ENCODE assay signal across 11 cellular contexts in the genomic region with DNA sequence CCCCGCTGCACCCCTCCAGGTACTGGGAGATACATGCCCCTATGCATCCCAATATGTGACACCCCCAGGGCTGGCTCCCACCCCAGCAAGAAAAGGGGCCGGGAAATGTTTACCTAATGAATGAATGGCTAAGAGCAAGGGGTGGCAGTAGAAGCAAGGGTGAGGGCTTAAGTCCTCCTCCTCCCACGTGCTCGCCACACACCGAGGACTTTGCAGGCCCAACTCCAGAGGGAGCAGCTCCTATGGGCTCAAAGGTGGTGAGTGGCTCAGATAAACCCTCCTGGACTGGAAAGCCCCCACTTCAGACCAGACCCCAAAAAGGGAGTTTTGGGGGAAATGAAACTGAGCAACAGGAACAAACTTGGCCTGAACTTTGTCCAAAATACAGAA. TPM values are rescaled to one million over a fixed set of nuclear protein-coding genes. Genes with fewer than 3 reads are reported as not detected.
A peak's percentile ranks its signal among the peaks of the same experiment; 100 is the strongest.
DNase-seq lines count a peak whose midpoint lies in the region; ATAC-seq, FAIRE-seq and TF ChIP-seq lines count a peak whose summit lies in the region.
"Had no signal": no experiment of that assay in that cellular context is flagged by ENCODE, and none has a peak within 500 bp of the region (broad histone marks: within the 10 kb centered on the region; RNA-seq: fewer than 3 reads in every experiment).

No MANE protein-coding gene starts in this region.

- no peaks in the 10 kb centered on the region for H3K4me1 Mint-ChIP-seq in CD4-positive, CD25-positive, alpha-beta regulatory T cell

- H3K27me3 ChIP-seq in CD4-positive, CD25-positive, alpha-beta regulatory T cell (ENCODE audit: control insufficient read depth, insufficient read depth, low read length): no peaks in the 10 kb centered on the region
- no peaks in the 10 kb centered on the region for H3K27me3 ChIP-seq in OCI-LY3 (ENCODE audit: low read depth, low read length)
- H3K27me3 ChIP-seq in right cardiac atrium (ENCODE audit: control insufficient read depth, insufficient read depth): no peaks in the 10 kb centered on the region

- peak overlapping the region; percentile 94 for H3K4me2 ChIP-seq in OCI-LY3 (ENCODE audit: low read length)

- no peak for FAIRE-seq in H54 (lab: Jason Lieb, UNC)
- FAIRE-seq: astrocyte had no signal

- no peaks in the 10 kb centered on the region for H3K36me3 Mint-ChIP-seq in CD4-positive, CD25-positive, alpha-beta regulatory T cell
- H3K36me3 Mint-ChIP-seq: CD8-positive, alpha-beta memory T cell; type B pancreatic cell had no signal

- H3K36me3 ChIP-seq in CD4-positive, CD25-positive, alpha-beta regulatory T cell (ENCODE audit: control insufficient read depth, insufficient read depth, low read length): no peaks in the 10 kb centered on the region
- H3K36me3 ChIP-seq in OCI-LY3 (replicated peaks; ENCODE audit: low read depth, low read length): peaks cover 7% of the 10 kb centered on the region

- ATAC-seq in CD4-positive, CD25-positive, alpha-beta regulatory T cell (ENCODE audit: low read depth in 2 of 2): peak; percentile 28 to 39
- peak; percentile 36 for ATAC-seq in GM21717 (IDR thresholded peaks at IDR 0.05; ENCODE audit: unreplicated experiment)
- ATAC-seq in left lobe of liver: peak; percentile 32
- ATAC-seq in GM19467 (IDR thresholded peaks at IDR 0.05; ENCODE audit: unreplicated experiment): no peak
- ATAC-seq in right cardiac atrium: no peak

- H3K27ac Mint-ChIP-seq in CD4-positive, CD25-positive, alpha-beta regulatory T cell: no peak overlapping the region
- H3K27ac Mint-ChIP-seq: CD8-positive, alpha-beta memory T cell; type B pancreatic cell had no signal

- peak overlapping the region; percentile 74 for H3K9ac ChIP-seq in OCI-LY3 (ENCODE audit: low read length)

- TF ChIP-seq POLR2A in H54 (IDR thresholded peaks at IDR 0.05; ENCODE audit: low read depth, low read length): no peak

- H3K9me3 Mint-ChIP-seq in CD4-positive, CD25-positive, alpha-beta regulatory T cell: peaks cover 0 to 2% (median 0%) of the 10 kb centered on the region in 7 donors
- H3K9me3 Mint-ChIP-seq: CD8-positive, alpha-beta memory T cell; type B pancreatic cell had no signal

- H3K27me3 Mint-ChIP-seq in CD4-positive, CD25-positive, alpha-beta regulatory T cell: peaks cover 20% of the 10 kb centered on the region

- H3K9me3 ChIP-seq in CD4-positive, CD25-positive, alpha-beta regulatory T cell (ENCODE audit: control insufficient read depth in 2 of 2, low read length in 2 of 2): no peaks in the 10 kb centered on the region
- no peaks in the 10 kb centered on the region for H3K9me3 ChIP-seq in OCI-LY3 (ENCODE audit: insufficient read depth, low read length)
- no peaks in the 10 kb centered on the region for H3K9me3 ChIP-seq in right cardiac atrium (ENCODE audit: control insufficient read depth, low read length)

- no peaks in the 10 kb centered on the region for H3K4me1 ChIP-seq in CD4-positive, CD25-positive, alpha-beta regulatory T cell (ENCODE audit: control insufficient read depth, insufficient read depth, low read length, poor library complexity, severe bottlenecking)
- H3K4me1 ChIP-seq in OCI-LY3 (ENCODE audit: low read length) (peaks cover 83% of the 10 kb centered on the region), right cardiac atrium (ENCODE audit: control insufficient read depth, insufficient read depth, low read length) (peaks cover 7% of the 10 kb centered on the region)

- H3K79me2 ChIP-seq in OCI-LY3 (ENCODE audit: low read length): peaks cover 49% of the 10 kb centered on the region

- intact Hi-C loops in right cardiac atrium (cut with DNase I): no loop called here

- TF ChIP-seq CTCF in OCI-LY3 (IDR thresholded peaks at IDR 0.05; ENCODE audit: low read depth, low read length): peak; percentile 46

- no peak overlapping the region for H2AFZ ChIP-seq in OCI-LY3 (ENCODE audit: low read depth, low read length)

- no peaks in the 10 kb centered on the region for H4K20me1 ChIP-seq in OCI-LY3 (ENCODE audit: insufficient read depth, low read length)

- no peak overlapping the region for H3K4me3 Mint-ChIP-seq in CD4-positive, CD25-positive, alpha-beta regulatory T cell
- H3K4me3 Mint-ChIP-seq: CD8-positive, alpha-beta memory T cell had no signal

- H3K27ac ChIP-seq in CD4-positive, CD25-positive, alpha-beta regulatory T cell (ENCODE audit: insufficient read depth, low read length, poor library complexity, severe bottlenecking): no peak overlapping the region
- H3K27ac ChIP-seq in OCI-LY3 (ENCODE audit: low read length): peak overlapping the region; percentile 87
- H3K27ac ChIP-seq in right cardiac atrium (ENCODE audit: low read length): no peak overlapping the region

- no peak for DNase-seq in CD4-positive, CD25-positive, alpha-beta regulatory T cell
- DNase-seq in left lobe of liver (ENCODE audit: low spot score) (no peak), H54 (ENCODE audit: insufficient read length, low spot score) (no peak), right cardiac atrium (no peak)
- no peak for DNase-seq in NK-92 treated with Interleukin-12 subunit alpha and Interleukin-12 subunit beta, amount 100 ng/mL, for 24 hours (lab: John Stamatoyannopoulos, UW)
- DNase-seq: CD8-positive, alpha-beta memory T cell had no signal

- H3K4me3 ChIP-seq in CD4-positive, CD25-positive, alpha-beta regulatory T cell (ENCODE audit: low read depth, low read length): no peak overlapping the region
- peak overlapping the region; percentile 74 for H3K4me3 ChIP-seq in OCI-LY3 (ENCODE audit: low read length)
- no peak overlapping the region for H3K4me3 ChIP-seq in right cardiac atrium (ENCODE audit: low read length)

- 70% methylated on average over 5 of the region's 5 CpGs for WGBS in right cardiac atrium

RNA-seq across cellular contexts. Expression of gene SLC45A3, which starts 11.4 kb away (rescaled TPM):
- 0.74 TPM for total RNA-seq in CD4-positive, CD25-positive, alpha-beta regulatory T cell
- not detected for polyA plus RNA-seq in CD4-positive, CD25-positive, alpha-beta regulatory T cell
- total RNA-seq in left lobe of liver: 21.2 TPM
- 1 to 10 TPM; 1.5 to 3.6 (median 2.6) TPM for total RNA-seq in right cardiac atrium
- polyA plus RNA-seq in right cardiac atrium: 1.5 TPM
- polyA plus RNA-seq: CD8-positive, alpha-beta memory T cell had no signal

RNA-seq across cellular contexts. Expression of gene ELK4, which starts 37.1 kb away (rescaled TPM):
- total RNA-seq in CD4-positive, CD25-positive, alpha-beta regulatory T cell: 106 TPM
- polyA plus RNA-seq in CD4-positive, CD25-positive, alpha-beta regulatory T cell: 1 to 10 TPM; 3.5 to 4.7 (median 4.6) TPM
- total RNA-seq in left lobe of liver: 29.9 TPM
- 10 to 100 TPM; 39.7 to 45.0 (median 43.2) TPM for total RNA-seq in right cardiac atrium
- 6.3 TPM for polyA plus RNA-seq in right cardiac atrium

Comparison
In these comparisons a context has a peak if more than half of its experiments do, and no peak if none do; other contexts are left out.
1. ATAC-seq: peak in CD4-positive, CD25-positive, alpha-beta regulatory T cell (2 of 2), GM21717 (single experiment) and left lobe of liver (single experiment); none in GM19467 (single experiment) and right cardiac atrium (0 of 2).